Comparison of ENCODE assay signal across 8 cellular contexts in the genomic region with DNA sequence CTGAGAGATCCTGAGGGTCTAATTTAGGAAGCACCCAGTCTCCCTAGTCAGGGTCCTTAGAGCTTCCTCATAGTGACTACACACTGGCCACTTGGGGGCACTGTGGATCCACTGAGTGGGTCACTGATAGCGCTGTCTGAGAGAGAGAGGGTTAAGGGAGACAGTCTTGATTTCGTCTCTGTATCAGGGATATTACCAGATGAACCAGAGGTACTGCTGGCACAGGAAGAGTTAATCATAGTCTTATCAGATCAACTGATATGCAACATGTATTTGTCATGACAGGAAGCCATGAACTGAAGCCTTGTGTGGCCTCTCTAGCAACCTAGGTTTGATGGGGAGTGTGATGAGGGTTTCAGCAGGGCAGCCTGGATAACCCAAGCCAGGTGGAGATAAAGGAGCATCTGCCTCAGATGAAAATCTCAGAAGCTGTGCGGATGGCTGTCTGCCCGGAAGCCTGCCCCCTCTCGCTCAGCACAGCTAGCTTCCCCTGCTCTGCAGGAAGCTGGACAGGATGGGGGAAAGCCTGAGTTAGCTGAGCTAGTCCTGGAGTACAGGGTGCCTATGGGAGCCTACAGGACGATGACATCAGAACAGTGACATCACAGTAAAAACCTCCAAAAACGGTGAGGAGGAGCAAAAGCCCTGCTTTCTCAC.
DNase-seq lines count a peak whose midpoint lies in the region; ATAC-seq and TF ChIP-seq lines count a peak whose summit lies in the region.

No MANE protein-coding gene starts in this region.

- DNase-seq in D341Med (ENCODE audit: low spot score) (peak; percentile 75), RPMI7951 (ENCODE audit: low read depth) (peak; percentile 94), foreskin fibroblast (peak; percentile 91 to 97), renal cortical epithelial cell (ENCODE audit: low read depth) (peak; percentile 59), mesenteric fat pad (ENCODE audit: low spot score) (no peak)
- DNase-seq in activated T-helper 1 cell treated with anti-CD3 and anti-CD28 coated beads, Interleukin-12 subunit alpha, Interleukin-12 subunit beta, Interleukin-2, Interleukin-4 antibody, amounts not matched to agents 30 ng/mL and 10 ng/mL and 1 ng/mL, durations not matched to agents 14 hours and 24 hours and 36 hours (ENCODE audit: low spot score), result peak; percentile 58

- no peaks in the 10 kb centered on the region for H3K36me3 Mint-ChIP-seq in activated T-helper 1 cell treated with anti-CD3 and anti-CD28 coated beads, Interleukin-12 subunit alpha, Interleukin-12 subunit beta, Interleukin-2, Interleukin-4 antibody, amounts not matched to agents 30 ng/mL and 10 ng/mL and 1 ng/mL, durations not matched to agents 14 hours and 24 hours and 36 hours (ENCODE audit: low read depth)

- ATAC-seq in GM19455 (IDR thresholded peaks at IDR 0.05; ENCODE audit: unreplicated experiment), result peak; percentile 93
- ATAC-seq in HG03558 (IDR thresholded peaks at IDR 0.05; ENCODE audit: extremely low read depth, unreplicated experiment), result peak; percentile 88

- TF ChIP-seq CTCF in foreskin fibroblast (IDR thresholded peaks at IDR 0.05; ENCODE audit: low read depth, low read length), result peak; percentile 88

- H3K27me3 Mint-ChIP-seq in activated T-helper 1 cell treated with anti-CD3 and anti-CD28 coated beads, Interleukin-12 subunit alpha, Interleukin-12 subunit beta, Interleukin-2, Interleukin-4 antibody, amounts not matched to agents 30 ng/mL and 10 ng/mL and 1 ng/mL, durations not matched to agents 14 hours and 24 hours and 36 hours (ENCODE audit: insufficient read depth), result no peaks in the 10 kb centered on the region

- intact Hi-C loops in activated T-helper 1 cell treated with anti-CD3 and anti-CD28 coated beads, Interleukin-12 subunit alpha, Interleukin-12 subunit beta, Interleukin-2, Interleukin-4 antibody, amounts not matched to agents 30 ng/mL and 10 ng/mL and 1 ng/mL, durations not matched to agents 14 hours and 24 hours and 36 hours (cut with micrococcal nuclease), result loop anchor here (1.0 to 5.0 kb wide), 9 partner anchors 23 to 680 kb away; no protein-coding TSS in a partner anchor

- H3K9me3 Mint-ChIP-seq in activated T-helper 1 cell treated with anti-CD3 and anti-CD28 coated beads, Interleukin-12 subunit alpha, Interleukin-12 subunit beta, Interleukin-2, Interleukin-4 antibody, amounts not matched to agents 30 ng/mL and 10 ng/mL and 1 ng/mL, durations not matched to agents 14 hours and 24 hours and 36 hours, result no peaks in the 10 kb centered on the region

- peak overlapping the region; percentile 62 for H3K27ac Mint-ChIP-seq in activated T-helper 1 cell treated with anti-CD3 and anti-CD28 coated beads, Interleukin-12 subunit alpha, Interleukin-12 subunit beta, Interleukin-2, Interleukin-4 antibody, amounts not matched to agents 30 ng/mL and 10 ng/mL and 1 ng/mL, durations not matched to agents 14 hours and 24 hours and 36 hours

- peak overlapping the region; percentile 59 for H3K4me3 Mint-ChIP-seq in activated T-helper 1 cell treated with anti-CD3 and anti-CD28 coated beads, Interleukin-12 subunit alpha, Interleukin-12 subunit beta, Interleukin-2, Interleukin-4 antibody, amounts not matched to agents 30 ng/mL and 10 ng/mL and 1 ng/mL, durations not matched to agents 14 hours and 24 hours and 36 hours

- peaks cover 29% of the 10 kb centered on the region for H3K4me1 Mint-ChIP-seq in activated T-helper 1 cell treated with anti-CD3 and anti-CD28 coated beads, Interleukin-12 subunit alpha, Interleukin-12 subunit beta, Interleukin-2, Interleukin-4 antibody, amounts not matched to agents 30 ng/mL and 10 ng/mL and 1 ng/mL, durations not matched to agents 14 hours and 24 hours and 36 hours (ENCODE audit: low read depth)

- H3K4me3 ChIP-seq in foreskin fibroblast (ENCODE audit: low read depth in 1 of 2, low read length in 2 of 2), result no peak overlapping the region
